In the genomic region with DNA sequence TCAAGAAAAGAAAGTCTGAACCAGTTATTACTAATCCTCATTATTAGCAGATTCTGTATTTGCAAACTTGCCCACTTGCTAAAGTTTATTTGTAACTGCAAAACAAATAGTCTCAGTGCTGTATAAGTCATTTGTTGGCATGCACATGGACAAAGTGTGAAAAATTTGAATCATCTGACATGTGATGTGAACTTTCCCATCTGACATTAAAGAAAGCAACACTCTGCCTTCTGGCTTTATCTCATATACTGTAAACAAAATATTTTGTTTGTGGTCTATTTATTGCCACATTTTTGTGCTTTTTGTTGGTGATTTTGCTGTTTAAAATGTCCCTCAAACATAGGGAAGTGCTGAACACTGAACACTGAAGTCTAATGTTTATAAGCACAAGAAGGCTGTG, we compare ENCODE assay signal across 22 cellular contexts.
"Had no signal": no experiment of that assay in that cellular context is flagged by ENCODE, and none has a peak within 500 bp of the region (broad histone marks: within the 10 kb centered on the region; RNA-seq: fewer than 3 reads in every experiment).

No MANE protein-coding gene starts in this region.

- H2AFZ ChIP-seq: neural progenitor cell, parathyroid adenoma had no signal

- H3K27me3 ChIP-seq: neural progenitor cell, ovary, right lobe of liver, sigmoid colon, stomach, thyroid gland, tibial nerve, upper lobe of left lung, vagina had no signal

- H3K4me2 ChIP-seq: neural progenitor cell had no signal

- H3K79me2 ChIP-seq: parathyroid adenoma had no signal

- H3K9me3 ChIP-seq: ovary, psoas muscle, right lobe of liver, sigmoid colon, stomach, thoracic aorta, thyroid gland, tibial nerve, upper lobe of left lung, vagina had no signal

- DNase-seq: occipital lobe; ovary; posterior cingulate gyrus; psoas muscle; right cardiac atrium; right lobe of liver; sigmoid colon; small intestine; stimulated activated CD4-positive, alpha-beta T cell treated with anti-CD3 and anti-CD28 coated beads, Interleukin-15, amount 100 ng/mL, for 24 hours; stimulated activated CD4-positive, alpha-beta T cell treated with anti-CD3 and anti-CD28 coated beads, Interleukin-2, amount 100 ng/mL, for 24 hours; stimulated activated CD4-positive, alpha-beta T cell treated with anti-CD3 and anti-CD28 coated beads, Interleukin-2, amount 100 ng/mL, for 48 hours; stimulated activated CD4-positive, alpha-beta T cell treated with anti-CD3 and anti-CD28 coated beads, Interleukin-4, amount 100 ng/mL, for 24 hours; stimulated activated naive B cell treated with anti-CD40 and anti-IgM and Interleukin-4, amounts not matched to agents 10 μg/mL and 1 μg/mL and 100 μg/mL, for 72 hours; stimulated activated naive CD4-positive, alpha-beta T cell treated with Interleukin-2 at 50 U/mL for 16 hours; stomach; thyroid gland; upper lobe of left lung had no signal

- H3K27ac ChIP-seq: neural progenitor cell, ovary, parathyroid adenoma, psoas muscle, right lobe of liver, sigmoid colon, stomach, thoracic aorta, thyroid gland, tibial nerve, upper lobe of left lung, vagina had no signal

- H3K9ac ChIP-seq: neural progenitor cell, parathyroid adenoma had no signal

- H3K4me3 ChIP-seq: neural progenitor cell, ovary, psoas muscle, right lobe of liver, sigmoid colon, stomach, thoracic aorta, thyroid gland, tibial nerve, upper lobe of left lung, vagina had no signal

- H3K36me3 ChIP-seq: neural progenitor cell, ovary, right lobe of liver, sigmoid colon, stomach, thoracic aorta, thyroid gland, tibial nerve, upper lobe of left lung, vagina had no signal

- H3K4me1 ChIP-seq: parathyroid adenoma, psoas muscle, right lobe of liver, sigmoid colon, stomach, thyroid gland, tibial nerve, upper lobe of left lung, vagina had no signal
